Comparison of ENCODE assay signal across 14 cellular contexts in the genomic region with DNA sequence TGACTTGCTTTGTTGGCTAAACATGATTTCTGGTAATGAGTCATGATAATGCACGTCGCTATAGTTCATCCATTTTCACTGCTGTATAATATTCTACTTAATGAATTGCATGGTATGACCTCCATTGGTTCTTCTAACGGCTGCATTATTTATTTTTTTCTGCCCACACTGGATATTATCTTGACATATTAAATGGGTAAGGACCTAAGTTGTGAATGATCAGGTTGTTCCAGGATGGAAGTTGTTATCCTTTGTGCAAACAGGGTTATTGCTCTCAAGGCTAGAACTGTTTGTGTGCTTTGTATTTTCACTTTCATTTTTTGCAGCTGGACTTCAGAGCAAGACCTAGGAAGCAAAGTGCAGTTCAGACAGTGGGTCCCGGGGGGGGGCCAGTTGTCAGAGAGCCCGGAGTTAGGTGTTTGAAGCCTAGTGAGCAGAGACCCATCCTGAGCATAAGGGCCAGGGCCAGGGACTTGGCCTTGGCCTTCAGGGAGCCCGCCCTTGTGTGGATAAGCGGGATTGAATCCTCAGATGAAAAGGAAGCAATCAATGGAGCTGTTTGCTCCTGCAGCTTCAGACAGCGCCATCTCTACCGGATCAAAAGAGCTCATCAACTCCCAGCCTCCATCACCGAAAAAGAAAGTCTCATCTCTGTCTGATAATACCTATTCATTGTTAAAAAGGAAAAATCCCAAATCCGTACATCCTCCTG. TPM values are rescaled to one million over a fixed set of nuclear protein-coding genes. Genes with fewer than 3 reads are reported as not detected.
DNase-seq lines count a peak whose midpoint lies in the region; ATAC-seq, FAIRE-seq and TF ChIP-seq lines count a peak whose summit lies in the region.
"Had no signal": no experiment of that assay in that cellular context is flagged by ENCODE, and none has a peak within 500 bp of the region (broad histone marks: within the 10 kb centered on the region; RNA-seq: fewer than 3 reads in every experiment).

No MANE protein-coding gene starts in this region.

- ATAC-seq in PC-3 (no peak), HepG2 (peak; percentile 88)
- no peak for ATAC-seq in stimulated activated naive B cell treated with anti-CD40 and anti-IgM and Interleukin-4, amounts not matched to agents 10 μg/mL and 1 μg/mL and 100 μg/mL, for 72 hours (replicated peaks)
- ATAC-seq: heart left ventricle had no signal

- H3K36me3 ChIP-seq in PC-3 (ENCODE audit: low read depth, low read length) (no peaks in the 10 kb centered on the region), HepG2 (replicated peaks in 1 of 2; ENCODE audit: control insufficient read depth in 1 of 2, insufficient read depth in 2 of 2, low read length in 2 of 2) (no peaks in the 10 kb centered on the region), stomach (no peaks in the 10 kb centered on the region), testis (ENCODE audit: low read depth, missing control alignments) (no peaks in the 10 kb centered on the region)
- H3K36me3 ChIP-seq: heart left ventricle had no signal

- peak; percentile 69 to 94 for TF ChIP-seq EP300 in HepG2 (IDR thresholded peaks at IDR 0.05; ENCODE audit: low read depth in 2 of 2, low read length in 2 of 2)
- peak; percentile 90 for TF ChIP-seq EP300 in HepG2 (CRISPR knock-in tag; IDR thresholded peaks at IDR 0.05; ENCODE audit: borderline replicate concordance)
- TF ChIP-seq EP300 in stomach (IDR thresholded peaks at IDR 0.05): no peak

- no peak overlapping the region for H3K4me3 Mint-ChIP-seq in stimulated activated naive B cell treated with anti-CD40 and anti-IgM and Interleukin-4, amounts not matched to agents 10 μg/mL and 1 μg/mL and 100 μg/mL, for 72 hours
- H3K4me3 Mint-ChIP-seq: activated naive CD4-positive, alpha-beta T cell treated with anti-CD3 and anti-CD28 coated beads for 36 hours had no signal

- H3K9me3 Mint-ChIP-seq in stimulated activated naive B cell treated with anti-CD40 and anti-IgM and Interleukin-4, amounts not matched to agents 10 μg/mL and 1 μg/mL and 100 μg/mL, for 72 hours: no peaks in the 10 kb centered on the region
- H3K9me3 Mint-ChIP-seq: activated naive CD4-positive, alpha-beta T cell treated with anti-CD3 and anti-CD28 coated beads for 36 hours had no signal

- BruUV-seq in PC-3 (replicated peaks; lab: Mats Ljungman, UMichigan) (no TSS peak), HepG2 (replicated peaks; lab: Mats Ljungman, UMichigan) (no TSS peak)

- TF ChIP-seq POLR2A in HepG2 (IDR thresholded peaks at IDR 0.05; ENCODE audit: insufficient read depth in 1 of 2, low read depth in 2 of 2, low read length in 2 of 2) (no peak), stomach (IDR thresholded peaks at IDR 0.05) (no peak), testis (IDR thresholded peaks at IDR 0.05) (no peak)

- peaks cover 8% of the 10 kb centered on the region; the same call in 1 of the 2 replicates for H4K20me1 ChIP-seq in PC-3 (ENCODE audit: low read length)
- H4K20me1 ChIP-seq in HepG2 (ENCODE audit: insufficient read depth, low read length): peaks cover 10% of the 10 kb centered on the region

- H3K9me3 ChIP-seq in PC-3 (ENCODE audit: low read length) (no peaks in the 10 kb centered on the region), HepG2 (ENCODE audit: low read length) (no peaks in the 10 kb centered on the region), stomach (no peaks in the 10 kb centered on the region), testis (no peaks in the 10 kb centered on the region)
- H3K9me3 ChIP-seq: heart left ventricle had no signal

- H3K27me3 ChIP-seq in PC-3 (ENCODE audit: low read length) (no peaks in the 10 kb centered on the region), HepG2 (ENCODE audit: control insufficient read depth in 1 of 2, insufficient read depth in 2 of 2, low read length in 2 of 2) (no peaks in the 10 kb centered on the region), stomach (no peaks in the 10 kb centered on the region), testis (no peaks in the 10 kb centered on the region)
- H3K27me3 ChIP-seq: dorsolateral prefrontal cortex, heart left ventricle had no signal

- DNase-seq in NCI-H748 (lab: John Stamatoyannopoulos, UW; ENCODE audit: unreplicated experiment): peak; percentile 36
- no peak for DNase-seq in NCI-H748 treated with DMSO at 0.1 percent for 48 hours (lab: John Stamatoyannopoulos, UW)
- no peak for DNase-seq in PC-3
- DNase-seq in HepG2 (ENCODE audit: low spot score): peak; percentile 99
- no peak for DNase-seq in stomach
- no peak for DNase-seq in stimulated activated naive B cell treated with anti-CD40 and anti-IgM and Interleukin-4, amounts not matched to agents 10 μg/mL and 1 μg/mL and 100 μg/mL, for 72 hours
- no peak for DNase-seq in NCI-H2081 treated with DMSO at 0.1 percent for 48 hours (lab: John Stamatoyannopoulos, UW)
- DNase-seq in testis: no peak
- DNase-seq: activated naive CD4-positive, alpha-beta T cell treated with anti-CD3 and anti-CD28 coated beads for 36 hours; activated T-cell treated with anti-CD3 and anti-CD28 coated beads, Interleukin-2, amount 50 U/mL, for 1 hour; stimulated activated CD4-positive, alpha-beta T cell treated with anti-CD3 and anti-CD28 coated beads, Interleukin-4, amount 100 ng/mL, for 24 hours had no signal

- in situ Hi-C loops in HepG2 (cut with HindIII; ENCODE audit: extremely low pct_ligation_motif_present, low pct_unique_long_range_greater_than_20kb): no loop called here

- H3K27ac Mint-ChIP-seq in stimulated activated naive B cell treated with anti-CD40 and anti-IgM and Interleukin-4, amounts not matched to agents 10 μg/mL and 1 μg/mL and 100 μg/mL, for 72 hours: no peak overlapping the region
- H3K27ac Mint-ChIP-seq: activated naive CD4-positive, alpha-beta T cell treated with anti-CD3 and anti-CD28 coated beads for 36 hours had no signal

- no peaks in the 10 kb centered on the region for H3K4me1 Mint-ChIP-seq in stimulated activated naive B cell treated with anti-CD40 and anti-IgM and Interleukin-4, amounts not matched to agents 10 μg/mL and 1 μg/mL and 100 μg/mL, for 72 hours

- H3K4me2 ChIP-seq in PC-3 (ENCODE audit: low read length): peak overlapping the region; percentile 67
- peak overlapping the region; percentile 74 for H3K4me2 ChIP-seq in HepG2 (ENCODE audit: low read depth, low read length)

- intact Hi-C loops in PC-3 (cut with micrococcal nuclease): no loop called here
- intact Hi-C loops in HepG2 (cut with micrococcal nuclease; ENCODE audit: unreplicated experiment): loop anchor here (2.0 to 5.0 kb wide), 4 partner anchors 27 to 47 kb away; a partner anchor contains a TSS
- intact Hi-C loops in stomach (cut with DNase I; ENCODE audit: low total_unique reads): no loop called here
- intact Hi-C loops in testis (cut with DNase I; ENCODE audit: low total_unique reads): no loop called here

- H3K4me3 ChIP-seq in PC-3 (ENCODE audit: low read length): peak overlapping the region; percentile 18; the same call in 1 of the 2 replicates
- peak overlapping the region; percentile 17 to 45 (median 29); a peak in 5 of 6 replicates for H3K4me3 ChIP-seq in HepG2 (replicated peaks in 1 of 3; ENCODE audit: insufficient read depth in 1 of 3, low read depth in 2 of 3, low read length in 3 of 3)
- H3K4me3 ChIP-seq in stomach: no peak overlapping the region
- H3K4me3 ChIP-seq in testis: no peak overlapping the region
- H3K4me3 ChIP-seq: dorsolateral prefrontal cortex, heart left ventricle had no signal

- H3K9me2 ChIP-seq in PC-3 (replicated peaks; ENCODE audit: low read length): no peaks in the 10 kb centered on the region

- H3K27ac ChIP-seq in PC-3 (ENCODE audit: low read length) (peak overlapping the region; percentile 57), HepG2 (ENCODE audit: extremely low read length, insufficient read depth, low read length) (peak overlapping the region; percentile 67), stomach (peak overlapping the region in 4 of 5 donors; percentile 48 to 85 (median 82)), testis (no peak overlapping the region)
- H3K27ac ChIP-seq: heart left ventricle had no signal

- no peaks in the 10 kb centered on the region for H3F3A ChIP-seq in PC-3 (ENCODE audit: low read length, unreplicated experiment)

- POLR2A ChIA-PET in PC-3 (lab: Charles Lee; ENCODE audit: unreplicated experiment) (no interaction called here), HepG2 (lab: Yijun Ruan, JAX) (interaction anchor here (0.6 to 1.4 kb wide), 8 partner anchors 10 to 866 kb away, joined by 3 to 9 read pairs (median 4); no protein-coding TSS in a partner anchor)

- 3% methylated on average over 11 of the region's 11 CpGs for WGBS in HepG2 (ENCODE audit: low lambda C conversion rate)
- WGBS in stomach, 5 donors: 56 to 80% (median 68%) methylated on average over 11 of the region's 11 CpGs
- 70 to 76% methylated on average over 11 of the region's 11 CpGs for WGBS in testis, 2 donors

- H3K79me2 ChIP-seq in PC-3 (ENCODE audit: low read length) (peaks cover 98% of the 10 kb centered on the region), HepG2 (ENCODE audit: insufficient read depth, low read length) (peaks cover 79% of the 10 kb centered on the region)

- H2AFZ ChIP-seq in PC-3 (ENCODE audit: low read length) (no peak overlapping the region), HepG2 (ENCODE audit: low read length) (no peak overlapping the region)

- CTCF ChIA-PET in PC-3 (lab: Charles Lee) (interaction anchor here (1.0 kb wide), 1 partner anchor 10 kb away, joined by 3 read pairs; no protein-coding TSS in a partner anchor), HepG2 (lab: Yijun Ruan, JAX; ENCODE audit: low intra/inter-chr PET ratio, low total read pairs) (no interaction called here)

- H3K36me3 Mint-ChIP-seq in stimulated activated naive B cell treated with anti-CD40 and anti-IgM and Interleukin-4, amounts not matched to agents 10 μg/mL and 1 μg/mL and 100 μg/mL, for 72 hours: no peaks in the 10 kb centered on the region

- TF ChIP-seq CTCF in PC-3 (conservative IDR thresholded peaks at IDR 0.05; ENCODE audit: low read depth, low read length): no peak
- TF ChIP-seq CTCF in HepG2 (CRISPR knock-in tag; IDR thresholded peaks at IDR 0.05): peak; percentile 40
- no peak for TF ChIP-seq CTCF in stomach (IDR thresholded peaks at IDR 0.05)
- TF ChIP-seq CTCF in testis (IDR thresholded peaks at IDR 0.05): no peak

- peaks cover 35% of the 10 kb centered on the region for H3K4me1 ChIP-seq in PC-3 (ENCODE audit: insufficient read depth, low read length)
- peaks cover 94% of the 10 kb centered on the region for H3K4me1 ChIP-seq in HepG2 (ENCODE audit: insufficient read depth, low read length)
- peaks cover 16 to 73% (median 54%) of the 10 kb centered on the region in 4 donors for H3K4me1 ChIP-seq in stomach
- no peaks in the 10 kb centered on the region for H3K4me1 ChIP-seq in testis

- no peak overlapping the region for H3K9ac ChIP-seq in PC-3 (ENCODE audit: low read length)
- H3K9ac ChIP-seq in HepG2 (ENCODE audit: insufficient read depth, low read depth, low read length): peak overlapping the region; percentile 38

- TF ChIP-seq RAD21 in HepG2 (CRISPR knock-in tag; IDR thresholded peaks at IDR 0.05): peak; percentile 42

- peak; percentile 92 for FAIRE-seq in HepG2 (lab: Jason Lieb, UNC)
- FAIRE-seq: A204.1 had no signal

- H3K27me3 Mint-ChIP-seq in stimulated activated naive B cell treated with anti-CD40 and anti-IgM and Interleukin-4, amounts not matched to agents 10 μg/mL and 1 μg/mL and 100 μg/mL, for 72 hours: peaks cover 7 to 11% of the 10 kb centered on the region in 2 donors

RNA-seq across cellular contexts. Expression of a gene that starts 48.2 kb away (rescaled TPM):
- total RNA-seq in PC-3 (2014; rRNA removed) (28.6 and 31.0 TPM in 2 replicates), HepG2 (2016; rRNA removed; fragmentation: Illumina TruSeq; extraction: Trizol) (21.2 and 21.3 TPM in 2 replicates), stomach (100 to 1,000 TPM in 1 of 5 donors, 10 to 100 TPM in 4; 23.1 to 139 (median 57.1) TPM), testis (10 to 100 TPM; 40.7 to 45.5 TPM)
- 15.6 and 16.1 TPM in 2 replicates for total RNA-seq in HepG2 (2016; cell fraction: cytosol; rRNA removed; fragmentation: Illumina TruSeq; extraction: Trizol; ENCODE audit: low read depth)
- total RNA-seq in HepG2 (2016; cell fraction: insoluble cytoplasmic fraction; rRNA removed; fragmentation: Illumina TruSeq; extraction: Trizol): 20.4 and 23.5 TPM in 2 replicates
- 27.1 and 28.5 TPM in 2 replicates for total RNA-seq in HepG2 (2016; cell fraction: membrane; rRNA removed; fragmentation: Illumina TruSeq; extraction: Trizol)
- total RNA-seq in HepG2 (2016; cell fraction: nucleus; rRNA removed; fragmentation: Illumina TruSeq; extraction: Trizol): 28.8 and 34.0 TPM in 2 replicates
- polyA plus RNA-seq in HepG2 (2011; rRNA removed) (27.5 and 32.7 TPM in 2 replicates), stomach (1 to 10 TPM; 4.2 to 9.3 (median 8.6) TPM), testis (ENCODE audit: insufficient read depth, low read depth, low replicate concordance) (21.4 TPM)
- 19.3 and 22.2 TPM in 2 replicates for polyA plus RNA-seq in HepG2 (2011; cell fraction: cytosol; rRNA removed)
- polyA plus RNA-seq in HepG2 (2011; cell fraction: nucleus; rRNA removed): 33.7 and 43.0 TPM in 2 replicates
- polyA plus RNA-seq in HepG2 (2012): 20.5 and 29.8 TPM in 2 replicates
- polyA plus RNA-seq in HepG2 (2016; cell fraction: cytosol; fragmentation: Illumina TruSeq; extraction: Trizol; ENCODE audit: low read depth): 8.6 and 8.8 TPM in 2 replicates
- polyA plus RNA-seq in HepG2 (2016; cell fraction: insoluble cytoplasmic fraction; fragmentation: Illumina TruSeq; extraction: Trizol; ENCODE audit: low read depth): 21.8 and 25.4 TPM in 2 replicates
- polyA plus RNA-seq in HepG2 (2016; cell fraction: membrane; fragmentation: Illumina TruSeq; extraction: Trizol; ENCODE audit: low read depth): 26.9 and 28.8 TPM in 2 replicates
- polyA plus RNA-seq in HepG2 (2016; cell fraction: nucleus; fragmentation: Illumina TruSeq; extraction: Trizol; ENCODE audit: insufficient read depth, low read depth): 22.6 and 25.2 TPM in 2 replicates
- polyA minus RNA-seq in HepG2 (2011; rRNA and poly(A)+ RNA removed; ENCODE audit: low replicate concordance): 83.1 and 137 TPM in 2 replicates
- polyA minus RNA-seq in HepG2 (2011; cell fraction: cytosol; rRNA and poly(A)+ RNA removed): 22.7 and 29.5 TPM in 2 replicates
- 111 and 113 TPM in 2 replicates for polyA minus RNA-seq in HepG2 (2011; cell fraction: nucleus; rRNA and poly(A)+ RNA removed)

Comparison
In these comparisons a context has a peak if more than half of its experiments do, and no peak if none do; other contexts are left out.
1. DNase-seq: peak in NCI-H748 (single experiment) and HepG2 (single experiment); none in NCI-H748 treated with DMSO at 0.1 percent for 48 hours (single experiment), PC-3 (single experiment), stomach (single experiment), stimulated activated naive B cell treated with anti-CD40 and anti-IgM and Interleukin-4, amounts not matched to agents 10 μg/mL and 1 μg/mL and 100 μg/mL, for 72 hours (single experiment), NCI-H2081 treated with DMSO at 0.1 percent for 48 hours (single experiment) and testis (single experiment).
2. H3K27ac ChIP-seq: peak in PC-3 (single experiment), HepG2 (single experiment) and stomach (4 of 5); none in testis (0 of 2).
3. H3K4me3 ChIP-seq: peak in PC-3 (single experiment) and HepG2 (3 of 3); none in stomach (0 of 4) and testis (0 of 2).